Comparison of ENCODE assay signal across 17 cellular contexts in genomic region chr2:18849841-18850578, GRCh38.
DNase-seq lines count a peak whose midpoint lies in the region; ATAC-seq and TF ChIP-seq lines count a peak whose summit lies in the region.
"Had no signal": no experiment of that assay in that cellular context is flagged by ENCODE, and none has a peak within 500 bp of the region (broad histone marks: within the 10 kb centered on the region; RNA-seq: fewer than 3 reads in every experiment).

No MANE protein-coding gene starts in this region.

- no peaks in the 10 kb centered on the region for H3K9me3 Mint-ChIP-seq in effector memory CD8-positive, alpha-beta T cell
- H3K9me3 Mint-ChIP-seq in activated CD4-positive, alpha-beta memory T cell treated with anti-CD3 and anti-CD28 coated beads for 36 hours: no peaks in the 10 kb centered on the region
- H3K9me3 Mint-ChIP-seq: activated CD4-positive, alpha-beta memory T cell treated with anti-CD3 and anti-CD28 coated beads, Interleukin-2, amount 10 ng/mL, durations not matched to agents 7 days and 5 days; CD4-positive, alpha-beta T cell; stimulated activated naive CD8-positive, alpha-beta T cell treated with anti-CD3 and anti-CD28 coated beads, Interleukin-15, Interleukin-2, amounts not matched to agents 100 ng/mL and 50 ng/mL, for 24 hours; T-helper 1 cell treated with Interleukin-12 subunit alpha and Interleukin-12 subunit beta and Interleukin-4 antibody, amounts not matched to agents 30 μg/mL and 1 μg/mL, for 36 hours had no signal

- no peaks in the 10 kb centered on the region for H3K27me3 Mint-ChIP-seq in effector memory CD8-positive, alpha-beta T cell
- no peaks in the 10 kb centered on the region for H3K27me3 Mint-ChIP-seq in activated CD4-positive, alpha-beta memory T cell treated with anti-CD3 and anti-CD28 coated beads for 36 hours
- H3K27me3 Mint-ChIP-seq: activated CD4-positive, alpha-beta memory T cell treated with anti-CD3 and anti-CD28 coated beads, Interleukin-2, amount 10 ng/mL, durations not matched to agents 7 days and 5 days; CD4-positive, alpha-beta T cell; stimulated activated naive CD8-positive, alpha-beta T cell treated with anti-CD3 and anti-CD28 coated beads, Interleukin-15, Interleukin-2, amounts not matched to agents 100 ng/mL and 50 ng/mL, for 24 hours had no signal

- ATAC-seq in GM18907 (IDR thresholded peaks at IDR 0.05; ENCODE audit: unreplicated experiment) (peak; percentile 80), GM21717 (IDR thresholded peaks at IDR 0.05; ENCODE audit: unreplicated experiment) (peak; percentile 98), HG03103 (IDR thresholded peaks at IDR 0.05; ENCODE audit: low read depth, unreplicated experiment) (peak; percentile 97), foreskin keratinocyte (peak; percentile 25)
- no peak for ATAC-seq in effector memory CD8-positive, alpha-beta T cell (replicated peaks)

- H3K4me1 Mint-ChIP-seq in effector memory CD8-positive, alpha-beta T cell (ENCODE audit: low read depth in 2 of 2): no peaks in the 10 kb centered on the region
- H3K4me1 Mint-ChIP-seq in activated CD4-positive, alpha-beta memory T cell treated with anti-CD3 and anti-CD28 coated beads for 36 hours (ENCODE audit: low read depth): no peaks in the 10 kb centered on the region
- H3K4me1 Mint-ChIP-seq: activated CD4-positive, alpha-beta memory T cell treated with anti-CD3 and anti-CD28 coated beads, Interleukin-2, amount 10 ng/mL, durations not matched to agents 7 days and 5 days had no signal

- intact Hi-C loops in esophagus squamous epithelium (cut with DNase I): no loop called here
- intact Hi-C loops in activated CD4-positive, alpha-beta memory T cell treated with anti-CD3 and anti-CD28 coated beads for 36 hours (cut with micrococcal nuclease): no loop called here

- H3K27ac ChIP-seq in foreskin keratinocyte (no peak overlapping the region), esophagus squamous epithelium (no peak overlapping the region)

- CTCF ChIA-PET in activated CD4-positive, alpha-beta memory T cell treated with anti-CD3 and anti-CD28 coated beads for 36 hours (lab: Charles Lee): no interaction called here

- no peak for TF ChIP-seq CTCF in foreskin keratinocyte (conservative IDR thresholded peaks at IDR 0.05)
- no peak for TF ChIP-seq CTCF in esophagus squamous epithelium (IDR thresholded peaks at IDR 0.05)

- no peaks in the 10 kb centered on the region for H3K9me3 ChIP-seq in esophagus squamous epithelium

- WGBS in esophagus squamous epithelium, 2 donors: 36 to 49% methylated on average over 2 of the region's 2 CpGs

- H3K4me1 ChIP-seq in foreskin keratinocyte: peaks cover 3% of the 10 kb centered on the region
- H3K4me1 ChIP-seq in esophagus squamous epithelium: peaks cover 0 to 4% (median 0%) of the 10 kb centered on the region in 3 donors

- H3K27ac Mint-ChIP-seq in effector memory CD8-positive, alpha-beta T cell: no peak overlapping the region
- no peak overlapping the region for H3K27ac Mint-ChIP-seq in activated CD4-positive, alpha-beta memory T cell treated with anti-CD3 and anti-CD28 coated beads for 36 hours
- H3K27ac Mint-ChIP-seq: activated CD4-positive, alpha-beta memory T cell treated with anti-CD3 and anti-CD28 coated beads, Interleukin-2, amount 10 ng/mL, durations not matched to agents 7 days and 5 days; CD4-positive, alpha-beta T cell; stimulated activated naive CD8-positive, alpha-beta T cell treated with anti-CD3 and anti-CD28 coated beads, Interleukin-15, Interleukin-2, amounts not matched to agents 100 ng/mL and 50 ng/mL, for 24 hours; T-helper 1 cell treated with Interleukin-12 subunit alpha and Interleukin-12 subunit beta and Interleukin-4 antibody, amounts not matched to agents 30 μg/mL and 1 μg/mL, for 36 hours had no signal

- H3K36me3 Mint-ChIP-seq in effector memory CD8-positive, alpha-beta T cell (ENCODE audit: insufficient read depth): no peaks in the 10 kb centered on the region
- no peaks in the 10 kb centered on the region for H3K36me3 Mint-ChIP-seq in activated CD4-positive, alpha-beta memory T cell treated with anti-CD3 and anti-CD28 coated beads for 36 hours

- H3K36me3 ChIP-seq in esophagus squamous epithelium: no peaks in the 10 kb centered on the region

- no peak overlapping the region for H3K4me3 Mint-ChIP-seq in effector memory CD8-positive, alpha-beta T cell
- no peak overlapping the region for H3K4me3 Mint-ChIP-seq in activated CD4-positive, alpha-beta memory T cell treated with anti-CD3 and anti-CD28 coated beads for 36 hours
- H3K4me3 Mint-ChIP-seq: activated CD4-positive, alpha-beta memory T cell treated with anti-CD3 and anti-CD28 coated beads, Interleukin-2, amount 10 ng/mL, durations not matched to agents 7 days and 5 days; CD4-positive, alpha-beta T cell; stimulated activated naive CD8-positive, alpha-beta T cell treated with anti-CD3 and anti-CD28 coated beads, Interleukin-15, Interleukin-2, amounts not matched to agents 100 ng/mL and 50 ng/mL, for 24 hours; T-helper 1 cell treated with Interleukin-12 subunit alpha and Interleukin-12 subunit beta and Interleukin-4 antibody, amounts not matched to agents 30 μg/mL and 1 μg/mL, for 36 hours had no signal

- no peak overlapping the region for H3K4me3 ChIP-seq in esophagus squamous epithelium

- POLR2A ChIA-PET in activated CD4-positive, alpha-beta memory T cell treated with anti-CD3 and anti-CD28 coated beads for 36 hours (lab: Charles Lee): no interaction called here

- no peaks in the 10 kb centered on the region for H3K27me3 ChIP-seq in foreskin keratinocyte
- no peaks in the 10 kb centered on the region for H3K27me3 ChIP-seq in esophagus squamous epithelium

- DNase-seq in foreskin keratinocyte: no peak
- DNase-seq in esophagus squamous epithelium (lab: John Stamatoyannopoulos, UW): no peak
- DNase-seq in H4 (ENCODE audit: low spot score): no peak
- no peak for DNase-seq in effector memory CD8-positive, alpha-beta T cell
- no peak for DNase-seq in activated CD4-positive, alpha-beta memory T cell treated with anti-CD3 and anti-CD28 coated beads for 36 hours
- DNase-seq: activated CD4-positive, alpha-beta memory T cell treated with anti-CD3 and anti-CD28 coated beads, Interleukin-2, amount 10 ng/mL, durations not matched to agents 7 days and 5 days; activated naive CD4-positive, alpha-beta T cell treated with anti-CD3 and anti-CD28 coated beads, Interleukin-2, amount 50 U/mL, for 16 hours; caudate nucleus; CD4-positive, alpha-beta T cell; H7; IMR-90; NCI-H2081 had no signal

- no peak for TF ChIP-seq POLR2A in esophagus squamous epithelium (IDR thresholded peaks at IDR 0.05)
